ENCODE assay signal across 8 cellular contexts in genomic region chr1:214602764-214603657, GRCh38. TPM values are rescaled to one million over a fixed set of nuclear protein-coding genes. Genes with fewer than 3 reads are reported as not detected.
DNase-seq lines count a peak whose midpoint lies in the region; ATAC-seq, FAIRE-seq and TF ChIP-seq lines count a peak whose summit lies in the region.

Gene CENPF, plus strand, starts transcription at chr1:214603195. Its CDS starts 10,560 bp downstream, at chr1:214613755.

- TSS peak; percentile 58 for BruUV-seq in Calu3 (replicated peaks; lab: Mats Ljungman, UMichigan)

- H3K9me3 ChIP-seq in NT2/D1 (ENCODE audit: insufficient read depth, low read length) = no peaks in the 10 kb centered on the region

- intact Hi-C loops in Calu3 (cut with micrococcal nuclease; ENCODE audit: unreplicated experiment) = loop anchor here (1.0 kb wide), 1 partner anchor 8 kb away; no protein-coding TSS in a partner anchor

- H3K4me1 Mint-ChIP-seq in Calu3 (ENCODE audit: low read depth, unreplicated experiment) (peaks cover 26% of the 10 kb centered on the region), mesothelial cell of epicardium (peaks cover 22% of the 10 kb centered on the region)
- H3K4me1 Mint-ChIP-seq in activated CD8-positive, alpha-beta memory T cell treated with anti-CD3 and anti-CD28 coated beads, Interleukin-2, amount 10 ng/mL, durations not matched to agents 7 days and 5 days = peaks cover 24% of the 10 kb centered on the region

- H3K9ac ChIP-seq in NT2/D1 (ENCODE audit: insufficient read length, low read depth) = peak within 1 kb of the TSS; percentile 85

- CTCF ChIA-PET in Calu3 (lab: Charles Lee) = interaction anchor here (0.7 to 1.6 kb wide), 5 partner anchors 9 to 271 kb away, joined by 3 to 13 read pairs (median 4); no protein-coding TSS in a partner anchor
- CTCF ChIA-PET in activated CD8-positive, alpha-beta memory T cell treated with anti-CD3 and anti-CD28 coated beads, Interleukin-2, amount 10 ng/mL, durations not matched to agents 7 days and 5 days (lab: Charles Lee) = interaction anchor here (0.9 to 1.9 kb wide), 5 partner anchors 18 to 271 kb away, joined by 3 to 10 read pairs (median 4); no protein-coding TSS in a partner anchor

- H3K4me1 ChIP-seq in NT2/D1 (ENCODE audit: insufficient read depth, insufficient read length) = no peaks in the 10 kb centered on the region

- ATAC-seq in GM21381 (IDR thresholded peaks at IDR 0.05; ENCODE audit: unreplicated experiment) = peak; percentile 98
- ATAC-seq in activated CD8-positive, alpha-beta memory T cell treated with anti-CD3 and anti-CD28 coated beads, Interleukin-2, amount 10 ng/mL, durations not matched to agents 7 days and 5 days = peak; percentile 98

- peak; percentile 96 for FAIRE-seq in endometrium (lab: Jason Lieb, UNC)

- no peak for TF ChIP-seq CTCF in Calu3 (IDR thresholded peaks at IDR 0.05; ENCODE audit: unreplicated experiment)
- TF ChIP-seq CTCF in mesothelial cell of epicardium (IDR thresholded peaks at IDR 0.05; ENCODE audit: unreplicated experiment) = no peak

- H3K27ac Mint-ChIP-seq in Calu3 (ENCODE audit: unreplicated experiment) (peak within 1 kb of the TSS; percentile 85), mesothelial cell of epicardium (peak within 1 kb of the TSS; percentile 97)
- H3K27ac Mint-ChIP-seq in activated CD8-positive, alpha-beta memory T cell treated with anti-CD3 and anti-CD28 coated beads, Interleukin-2, amount 10 ng/mL, durations not matched to agents 7 days and 5 days = peak within 1 kb of the TSS; percentile 96

- H3K4me3 ChIP-seq in NT2/D1 (ENCODE audit: insufficient read length, low read depth) = peak within 1 kb of the TSS; percentile 90

- H3K9me3 Mint-ChIP-seq in Calu3 (ENCODE audit: low read depth, unreplicated experiment) (no peaks in the 10 kb centered on the region), mesothelial cell of epicardium (no peaks in the 10 kb centered on the region)
- H3K9me3 Mint-ChIP-seq in activated CD8-positive, alpha-beta memory T cell treated with anti-CD3 and anti-CD28 coated beads, Interleukin-2, amount 10 ng/mL, durations not matched to agents 7 days and 5 days (ENCODE audit: low read depth) = no peaks in the 10 kb centered on the region

- DNase-seq in Calu3 (peak; percentile 96), HUDEP-2 (lab: John Stamatoyannopoulos, UW; ENCODE audit: unreplicated experiment in 76 of 76) (peak in 75 of 76 experiments; percentile 30 to 98 (median 93)), NT2/D1 (ENCODE audit: low read depth, low spot score) (peak; percentile 100), mesothelial cell of epicardium (ENCODE audit: low spot score in 2 of 2, unreplicated experiment in 2 of 2) (peak; percentile 87 to 94)
- peak; percentile 97 for DNase-seq in activated CD8-positive, alpha-beta memory T cell treated with anti-CD3 and anti-CD28 coated beads, Interleukin-2, amount 10 ng/mL, durations not matched to agents 7 days and 5 days
- peak; percentile 87 to 90 for DNase-seq in stimulated activated CD8-positive, alpha-beta memory T cell treated with anti-CD3 and anti-CD28 coated beads, Interleukin-15, amount 100 ng/mL, for 48 hours (ENCODE audit: low read depth in 2 of 2)

- H3K4me3 Mint-ChIP-seq in Calu3 (ENCODE audit: low read depth, unreplicated experiment) (peak within 1 kb of the TSS; percentile 87), mesothelial cell of epicardium (peak within 1 kb of the TSS; percentile 99)
- peak within 1 kb of the TSS; percentile 92 for H3K4me3 Mint-ChIP-seq in activated CD8-positive, alpha-beta memory T cell treated with anti-CD3 and anti-CD28 coated beads, Interleukin-2, amount 10 ng/mL, durations not matched to agents 7 days and 5 days

- H3K27me3 ChIP-seq in NT2/D1 (ENCODE audit: insufficient read depth, insufficient read length) = no peaks in the 10 kb centered on the region

- H3K36me3 Mint-ChIP-seq in Calu3 (ENCODE audit: insufficient read depth, unreplicated experiment) = peaks cover 27% of the 10 kb centered on the region
- H3K36me3 Mint-ChIP-seq in activated CD8-positive, alpha-beta memory T cell treated with anti-CD3 and anti-CD28 coated beads, Interleukin-2, amount 10 ng/mL, durations not matched to agents 7 days and 5 days = peaks cover 24% of the 10 kb centered on the region
- H3K36me3 Mint-ChIP-seq in mesothelial cell of epicardium = no peaks in the 10 kb centered on the region

- peaks cover 20% of the 10 kb centered on the region for H3K36me3 ChIP-seq in NT2/D1 (ENCODE audit: insufficient read depth, insufficient read length, low read length)

- H3K27me3 Mint-ChIP-seq in Calu3 (ENCODE audit: unreplicated experiment) = no peaks in the 10 kb centered on the region
- no peaks in the 10 kb centered on the region for H3K27me3 Mint-ChIP-seq in activated CD8-positive, alpha-beta memory T cell treated with anti-CD3 and anti-CD28 coated beads, Interleukin-2, amount 10 ng/mL, durations not matched to agents 7 days and 5 days
- H3K27me3 Mint-ChIP-seq in mesothelial cell of epicardium (ENCODE audit: low read depth) = no peaks in the 10 kb centered on the region

RNA-seq across cellular contexts. Expression of gene CENPF, which starts in this region (rescaled TPM):
- total RNA-seq in Calu3 (2022) (118 and 144 TPM in 2 replicates), mesothelial cell of epicardium (54.3 to 58.1 TPM (median 56.4 TPM) in 3 replicates)
- 100 to 1,000 TPM; 150 to 158 TPM for total RNA-seq in activated CD8-positive, alpha-beta memory T cell treated with anti-CD3 and anti-CD28 coated beads, Interleukin-2, amount 10 ng/mL, durations not matched to agents 7 days and 5 days

Comparison
In these comparisons a context has a peak if more than half of its experiments do, and no peak if none do; other contexts are left out.
1. Peak in every context shown above with its lines: DNase-seq, ATAC-seq and H3K4me3 ChIP-seq.